ENCODE assay signal across 6 cellular contexts in the genomic region with DNA sequence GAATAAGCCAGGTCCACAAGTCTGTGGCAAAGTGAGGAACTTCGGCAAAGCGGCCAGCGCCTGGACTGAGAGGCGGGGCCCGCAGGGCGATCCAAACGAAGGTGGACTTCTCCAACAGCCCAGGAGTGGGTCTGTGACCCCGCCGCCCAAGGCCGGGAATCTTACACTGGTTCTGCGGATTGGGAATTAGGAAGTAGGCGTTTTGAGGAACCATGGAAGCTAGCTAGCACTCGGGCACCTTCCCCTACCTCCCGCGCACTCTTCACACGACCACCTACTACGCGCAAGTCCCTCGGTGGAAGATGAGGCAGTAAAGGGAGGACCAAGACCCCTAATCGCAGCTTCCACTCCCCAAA. TPM values are rescaled to one million over a fixed set of nuclear protein-coding genes. Genes with fewer than 3 reads are reported as not detected.
A peak's percentile ranks its signal among the peaks of the same experiment; 100 is the strongest.
DNase-seq lines count a peak whose midpoint lies in the region; ATAC-seq, FAIRE-seq and TF ChIP-seq lines count a peak whose summit lies in the region.

No MANE protein-coding gene starts in this region.

- H3K27me3 ChIP-seq in DOHH2 (ENCODE audit: control insufficient read depth, low read length) (no peaks in the 10 kb centered on the region), astrocyte (ENCODE audit: insufficient read depth, low read length) (no peaks in the 10 kb centered on the region)

- peak overlapping the region; percentile 91 for H3K9ac ChIP-seq in astrocyte (ENCODE audit: low read length)

- H3K79me2 ChIP-seq in DOHH2 (ENCODE audit: control insufficient read depth, low read length): peaks cover 43% of the 10 kb centered on the region
- peaks cover 42% of the 10 kb centered on the region for H3K79me2 ChIP-seq in astrocyte (ENCODE audit: insufficient read depth, low read length)

- H3K9me3 Mint-ChIP-seq in astrocyte (ENCODE audit: unreplicated experiment): no peaks in the 10 kb centered on the region
- H3K9me3 Mint-ChIP-seq in naive B cell: no peaks in the 10 kb centered on the region

- DNase-seq in astrocyte (ENCODE audit: low read depth) (no peak), naive B cell (no peak), HCEC 1CT (no peak)

- H3K27me3 Mint-ChIP-seq in astrocyte (ENCODE audit: low read depth, unreplicated experiment): no peaks in the 10 kb centered on the region
- no peaks in the 10 kb centered on the region for H3K27me3 Mint-ChIP-seq in naive B cell

- H3K4me1 Mint-ChIP-seq in astrocyte (ENCODE audit: low read depth, unreplicated experiment): peaks cover 23% of the 10 kb centered on the region
- peaks cover 43 to 60% (median 57%) of the 10 kb centered on the region in 3 donors for H3K4me1 Mint-ChIP-seq in naive B cell

- H2AFZ ChIP-seq in astrocyte (ENCODE audit: low read depth, low read length): peak overlapping the region; percentile 94

- H3K4me3 Mint-ChIP-seq in astrocyte (ENCODE audit: unreplicated experiment) (peak overlapping the region; percentile 68), naive B cell (peak overlapping the region; percentile 86 to 96 (median 92))

- H3K4me3 ChIP-seq in DOHH2 (ENCODE audit: low read length) (peak overlapping the region; percentile 83), astrocyte (ENCODE audit: insufficient read depth, low read depth, low read length) (peak overlapping the region; percentile 69)

- peak overlapping the region; percentile 82 for H3K4me2 ChIP-seq in DOHH2 (ENCODE audit: low read length)
- peak overlapping the region; percentile 97 for H3K4me2 ChIP-seq in astrocyte (ENCODE audit: low read length)

- TF ChIP-seq CTCF in DOHH2 (IDR thresholded peaks at IDR 0.05; ENCODE audit: low read depth, low read length, poor library complexity, severe bottlenecking) (no peak), astrocyte (IDR thresholded peaks at IDR 0.05; ENCODE audit: insufficient read depth, low read depth, low read length) (no peak)

- no peaks in the 10 kb centered on the region for H3K9me3 ChIP-seq in DOHH2 (ENCODE audit: control insufficient read depth, insufficient read depth, low read length)
- no peaks in the 10 kb centered on the region for H3K9me3 ChIP-seq in astrocyte (ENCODE audit: insufficient read depth, low read depth, low read length)

- H3K36me3 ChIP-seq in DOHH2 (ENCODE audit: control insufficient read depth, low read length): peaks cover 40% of the 10 kb centered on the region
- H3K36me3 ChIP-seq in astrocyte (ENCODE audit: insufficient read depth, low read length): peaks cover 3% of the 10 kb centered on the region

- H3K27ac ChIP-seq in DOHH2 (ENCODE audit: low read depth, low read length) (no peak overlapping the region), astrocyte (ENCODE audit: low read depth, low read length) (peak overlapping the region; percentile 54)

- H3K27ac Mint-ChIP-seq in astrocyte (ENCODE audit: unreplicated experiment) (no peak overlapping the region), naive B cell (peak overlapping the region in 2 of 6 donors; percentile 58 to 60)

- H3K4me1 ChIP-seq in DOHH2 (ENCODE audit: control insufficient read depth, low read length) (peaks cover 37% of the 10 kb centered on the region), astrocyte (ENCODE audit: insufficient read depth, low read length) (peaks cover 40% of the 10 kb centered on the region)

- H3F3A ChIP-seq in DOHH2 (ENCODE audit: control insufficient read depth, insufficient read depth): peaks cover 8% of the 10 kb centered on the region

- no peaks in the 10 kb centered on the region for H3K9me2 ChIP-seq in DOHH2 (replicated peaks; ENCODE audit: control insufficient read depth, low read length)

- H3K36me3 Mint-ChIP-seq in astrocyte (ENCODE audit: low read depth, unreplicated experiment) (peaks cover 11% of the 10 kb centered on the region), naive B cell (peaks cover 5 to 15% of the 10 kb centered on the region in 2 donors)

- ATAC-seq in naive B cell (ENCODE audit: low read depth in 2 of 2) (no peak), GM21360 (IDR thresholded peaks at IDR 0.05; ENCODE audit: unreplicated experiment) (no peak), GM18867 (IDR thresholded peaks at IDR 0.05; ENCODE audit: unreplicated experiment) (no peak)

- H4K20me1 ChIP-seq in DOHH2 (ENCODE audit: control insufficient read depth, insufficient read depth, low read depth, low read length) (peaks cover 26% of the 10 kb centered on the region; the same call in 1 of the 2 replicates), astrocyte (ENCODE audit: insufficient read depth, low read length) (peaks cover 36% of the 10 kb centered on the region)

- FAIRE-seq in astrocyte (lab: Jason Lieb, UNC): no peak

RNA-seq across cellular contexts. Expression of gene ARF5, which starts 0.6 kb away (rescaled TPM):
- total RNA-seq in astrocyte: 105 and 111 TPM in 2 replicates
- polyA plus RNA-seq in naive B cell (ENCODE audit: low read depth in 6 of 6): 100 to 1,000 TPM; 126 to 152 (median 146) TPM

RNA-seq across cellular contexts. Expression of gene GCC1, which starts 2.2 kb away (rescaled TPM):
- 28.8 and 32.0 TPM in 2 replicates for total RNA-seq in astrocyte
- polyA plus RNA-seq in naive B cell (ENCODE audit: low read depth in 6 of 6): 10 to 100 TPM in 5 of 6 donors, 1 to 10 TPM in 1; 9.3 to 25.3 (median 15.9) TPM

RNA-seq across cellular contexts. Expression of gene FSCN3, which starts 5.9 kb away (rescaled TPM):
- total RNA-seq in astrocyte: 1.0 TPM in 1 of 2 replicates, not detected in the other
- polyA plus RNA-seq in naive B cell (ENCODE audit: low read depth in 6 of 6): under 1 TPM in 2 of 6 donors, not detected in 4; 0.52 to 0.71 TPM

RNA-seq across cellular contexts. Expression of gene PAX4, which starts 30.3 kb away (rescaled TPM):
- not detected in 2 replicates for total RNA-seq in astrocyte
- polyA plus RNA-seq in naive B cell (ENCODE audit: low read depth in 6 of 6): not detected
